18 cellular contexts compared by ENCODE assay signal in genomic region chr5:108620516-108620915, GRCh38.
DNase-seq lines count a peak whose midpoint lies in the region; FAIRE-seq and TF ChIP-seq lines count a peak whose summit lies in the region.
"Had no signal": no experiment of that assay in that cellular context is flagged by ENCODE, and none has a peak within 500 bp of the region (broad histone marks: within the 10 kb centered on the region; RNA-seq: fewer than 3 reads in every experiment).

No MANE protein-coding gene starts in this region.

- no peak overlapping the region for H3K14ac ChIP-seq in H1 (ENCODE audit: insufficient read length)
- H3K14ac ChIP-seq in trophoblast cell (ENCODE audit: low read length): no peak overlapping the region

- H3K4me2 ChIP-seq in H1 (ENCODE audit: insufficient read depth in 1 of 2, low read depth in 2 of 2, low read length in 2 of 2) (no peak overlapping the region), trophoblast cell (ENCODE audit: low read length) (no peak overlapping the region)

- H3K4me1 ChIP-seq in H1 (replicated peaks in 1 of 4; ENCODE audit: control insufficient read depth in 3 of 4, insufficient read depth in 4 of 4, low read length in 3 of 4) (no peaks in the 10 kb centered on the region; a peak in 1 of 7 replicates), trophoblast cell (ENCODE audit: control insufficient read depth in 1 of 2, insufficient read depth in 2 of 2, low read length in 2 of 2) (peaks cover 7 to 9% of the 10 kb centered on the region in 2 experiments)

- no peak for TF ChIP-seq CTCF in H1 (IDR thresholded peaks at IDR 0.05; ENCODE audit: control extremely low read depth in 1 of 3, insufficient read depth in 1 of 3, low read depth in 1 of 3, low read length in 3 of 3)

- no peaks in the 10 kb centered on the region for H3K27me3 ChIP-seq in H1 (replicated peaks in 1 of 4; ENCODE audit: control insufficient read depth in 3 of 4, extremely low read depth in 1 of 4, insufficient read depth in 3 of 4, low read length in 3 of 4)
- H3K27me3 ChIP-seq in trophoblast cell (ENCODE audit: insufficient read depth, low read length): no peaks in the 10 kb centered on the region

- H2BK120ac ChIP-seq in H1 (replicated peaks; ENCODE audit: low read depth, low read length) (no peak overlapping the region), trophoblast cell (ENCODE audit: insufficient read depth, low read length, poor library complexity) (no peak overlapping the region)

- TF ChIP-seq EP300 in H1 (IDR thresholded peaks at IDR 0.05; ENCODE audit: borderline replicate concordance in 1 of 2, low read depth in 2 of 2, low read length in 2 of 2): no peak

- no peak for TF ChIP-seq RAD21 in H1 (IDR thresholded peaks at IDR 0.05 in 1 of 2, conservative IDR thresholded peaks at IDR 0.05 in 1 of 2; ENCODE audit: low read depth in 2 of 2, low read length in 2 of 2)

- TF ChIP-seq POLR2A in H1 (IDR thresholded peaks at IDR 0.05; ENCODE audit: control extremely low read depth in 1 of 2, low read depth in 2 of 2, low read length in 2 of 2): no peak

- H2AK5ac ChIP-seq in H1 (ENCODE audit: low read depth, low read length) (no peak overlapping the region), trophoblast cell (ENCODE audit: low read length) (no peak overlapping the region)

- POLR2A ChIA-PET in H1 (lab: Charles Lee; ENCODE audit: partially characterized antibody): no interaction called here

- no peak overlapping the region for H3K56ac ChIP-seq in H1 (replicated peaks; ENCODE audit: insufficient read length, low read depth, low read length)

- H4K20me1 ChIP-seq in H1 (replicated peaks in 1 of 2; ENCODE audit: control insufficient read depth in 1 of 2, insufficient read depth in 2 of 2, low read length in 2 of 2): no peaks in the 10 kb centered on the region

- no peaks in the 10 kb centered on the region for H3K79me1 ChIP-seq in H1 (ENCODE audit: low read depth, low read length)
- peaks cover 6% of the 10 kb centered on the region for H3K79me1 ChIP-seq in trophoblast cell (ENCODE audit: low read length)

- H2BK20ac ChIP-seq in H1 (ENCODE audit: low read length): 0 out of 2 replicates have a peak overlapping the region, but pooled peaks have one; percentile 21

- H2AFZ ChIP-seq in H1 (ENCODE audit: low read length) (no peak overlapping the region), trophoblast cell (ENCODE audit: insufficient read depth, low read length, poor library complexity) (no peak overlapping the region)
- H2AFZ ChIP-seq: GM23248 had no signal

- H3K36me3 ChIP-seq in H1 (ENCODE audit: control insufficient read depth in 2 of 4, insufficient read depth in 4 of 4, low read length in 3 of 4) (no peaks in the 10 kb centered on the region), trophoblast cell (ENCODE audit: control insufficient read depth in 1 of 2, insufficient read depth in 2 of 2, low read length in 2 of 2) (no peaks in the 10 kb centered on the region)

- H3K4me3 ChIP-seq in H1 (ENCODE audit: extremely low read depth in 1 of 4, insufficient read depth in 2 of 4, low read depth in 3 of 4, low read length in 4 of 4) (no peak overlapping the region), trophoblast cell (ENCODE audit: low read depth, low read length) (no peak overlapping the region)
- H3K4me3 ChIP-seq: GM23248 had no signal

- H2BK12ac ChIP-seq in H1 (ENCODE audit: low read depth, low read length) (no peak overlapping the region), trophoblast cell (ENCODE audit: low read length) (no peak overlapping the region)

- H3K9me3 ChIP-seq in H1 (ENCODE audit: insufficient read depth in 2 of 2, low read depth in 1 of 2, low read length in 1 of 2) (no peaks in the 10 kb centered on the region), trophoblast cell (ENCODE audit: insufficient read depth, low read depth, low read length) (peaks cover 2% of the 10 kb centered on the region)

- H3K9ac ChIP-seq in H1 (replicated peaks in 1 of 4; ENCODE audit: extremely low read depth in 1 of 4, low read depth in 3 of 4, low read length in 3 of 4) (no peak overlapping the region), trophoblast cell (ENCODE audit: low read length) (no peak overlapping the region)
- H3K9ac ChIP-seq: GM23248 had no signal

- 92% methylated on average over 6 of the region's 6 CpGs; no CpG with 5 or more reads in 1 of the 2 experiments for WGBS in H1 (ENCODE audit: extremely low coverage in 1 of 2, insufficient coverage in 1 of 2, insufficient read length in 1 of 2, insufficient replicate concordance in 2 of 2, low coverage in 1 of 2, low lambda C conversion rate in 2 of 2, missing lambda C conversion rate in 1 of 2), 2 experiments
- WGBS in trophoblast cell (ENCODE audit: extremely low coverage, insufficient coverage, insufficient read length): no CpG with 5 or more reads among the region's 6 CpGs

- H2BK5ac ChIP-seq in H1 (ENCODE audit: low read depth, low read length) (0 out of 2 replicates have a peak overlapping the region, but pooled peaks have one; percentile 26), trophoblast cell (ENCODE audit: low read depth, low read length, poor library complexity) (no peak overlapping the region)

- FAIRE-seq in H1 (lab: Jason Lieb, UNC): no peak
- FAIRE-seq: D721Med, GM18507, HepG2, HTR-8/SVneo had no signal

- H2BK15ac ChIP-seq in H1 (ENCODE audit: low read length): no peak overlapping the region

- DNase-seq in DMS53 (lab: John Stamatoyannopoulos, UW) (peak; percentile 21), DMS53 treated with DMSO at 0.1 percent for 48 hours (lab: John Stamatoyannopoulos, UW; ENCODE audit: unreplicated experiment) (no peak), OCI-M1 (lab: John Stamatoyannopoulos, UW) (peak; percentile 9), H1 (ENCODE audit: low read depth in 1 of 2, low spot score in 2 of 2) (no peak), trophoblast cell (no peak), G401 (ENCODE audit: low spot score) (no peak), SIG-M5 (lab: John Stamatoyannopoulos, UW) (no peak)
- DNase-seq in effector CD4-positive, alpha-beta T cell: no peak
- DNase-seq: CD8-positive, alpha-beta T cell; COR-L47; GM23248; H9; Karpas-422 had no signal

- H3K79me2 ChIP-seq in H1 (ENCODE audit: control insufficient read depth in 1 of 2, insufficient read depth in 2 of 2, low read length in 2 of 2) (no peaks in the 10 kb centered on the region), trophoblast cell (ENCODE audit: control insufficient read depth, insufficient read depth, low read length, poor library complexity) (peaks cover 1% of the 10 kb centered on the region)

- no peak overlapping the region for H3K23ac ChIP-seq in H1 (ENCODE audit: insufficient read length)
- H3K23ac ChIP-seq in trophoblast cell (ENCODE audit: low read length): no peak overlapping the region

- no peak overlapping the region for H3K4ac ChIP-seq in H1 (replicated peaks; ENCODE audit: insufficient read length, low read depth, low read length)
- no peak overlapping the region for H3K4ac ChIP-seq in trophoblast cell (ENCODE audit: low read depth, low read length)

- H4K91ac ChIP-seq in H1 (replicated peaks; ENCODE audit: insufficient read length, low read length) (no peak overlapping the region), trophoblast cell (ENCODE audit: low read depth, low read length) (no peak overlapping the region)

- no peak overlapping the region for H4K12ac ChIP-seq in trophoblast cell (ENCODE audit: low read depth, low read length)

- in situ Hi-C loops in G401 (cut with HindIII; ENCODE audit: low sequenced_read_pairs): no loop called here

- H3K27ac ChIP-seq in H1 (ENCODE audit: low read depth, low read length): no peak overlapping the region
- no peak overlapping the region for H3K27ac ChIP-seq in trophoblast cell (ENCODE audit: low read depth, low read length)
- H3K27ac ChIP-seq: 22Rv1, GM23248 had no signal

- no peaks in the 10 kb centered on the region for H3K23me2 ChIP-seq in H1 (ENCODE audit: low read depth, low read length)

- no peak overlapping the region for H4K5ac ChIP-seq in H1 (ENCODE audit: insufficient read length, low read depth, low read length)

- no peak overlapping the region for H4K8ac ChIP-seq in H1 (ENCODE audit: extremely low read depth, insufficient read depth, low read length)
- H4K8ac ChIP-seq in trophoblast cell (ENCODE audit: low read depth, low read length): no peak overlapping the region

- CTCF ChIA-PET in H1 (lab: Charles Lee; ENCODE audit: partially characterized antibody): interaction anchor here (0.6 to 0.7 kb wide), 2 partner anchors 27 to 440 kb away, joined by 3 to 4 read pairs; no protein-coding TSS in a partner anchor

- H3K18ac ChIP-seq in H1 (ENCODE audit: extremely low read depth, low read length): no peak overlapping the region
- H3K18ac ChIP-seq in trophoblast cell (ENCODE audit: low read length): no peak overlapping the region

TF ChIP-seq in H1, 55 proteins besides CTCF, POLR2A, EP300 and RAD21 (continues in another document):
- TF ChIP-seq CHD1 (IDR thresholded peaks at IDR 0.05; ENCODE audit: low read depth, low read length): no peak
- TF ChIP-seq CEBPB (IDR thresholded peaks at IDR 0.05; ENCODE audit: low read depth, low read length): no peak
- no peak for TF ChIP-seq TBP (IDR thresholded peaks at IDR 0.05; ENCODE audit: low read depth, low read length)
- TF ChIP-seq CREB1 (IDR thresholded peaks at IDR 0.05): no peak
- no peak for TF ChIP-seq TEAD4 (IDR thresholded peaks at IDR 0.05; ENCODE audit: low read depth, low read length)
- no peak for TF ChIP-seq MAX (IDR thresholded peaks at IDR 0.05)
- no peak for TF ChIP-seq BRCA1 (IDR thresholded peaks at IDR 0.05; ENCODE audit: low read depth, low read length)
- TF ChIP-seq POU5F1 (IDR thresholded peaks at IDR 0.05; ENCODE audit: low read depth, low read length): no peak
- TF ChIP-seq RNF2 (IDR thresholded peaks at IDR 0.05; ENCODE audit: borderline replicate concordance, low read depth, low read length, missing control alignments, poor library complexity, severe bottlenecking): no peak
- TF ChIP-seq JUN (IDR thresholded peaks at IDR 0.05; ENCODE audit: low read depth, low read length): no peak
- TF ChIP-seq SP4 (IDR thresholded peaks at IDR 0.05; ENCODE audit: low read length): no peak
- TF ChIP-seq HDAC2 (IDR thresholded peaks at IDR 0.05; ENCODE audit: borderline replicate concordance in 1 of 2, low read depth in 2 of 2, low read length in 2 of 2): no peak
- no peak for TF ChIP-seq GABPA (IDR thresholded peaks at IDR 0.05; ENCODE audit: borderline replicate concordance, insufficient read depth, low read length)
- TF ChIP-seq RBBP5 (IDR thresholded peaks at IDR 0.05; ENCODE audit: borderline replicate concordance, low read depth, low read length): no peak

Comparison
In these comparisons a context has a peak if more than half of its experiments do, and no peak if none do; other contexts are left out.
1. DNase-seq: peak in DMS53 (single experiment) and OCI-M1 (single experiment); none in DMS53 treated with DMSO at 0.1 percent for 48 hours (single experiment), H1 (0 of 2), trophoblast cell (0 of 2), G401 (single experiment), SIG-M5 (single experiment) and effector CD4-positive, alpha-beta T cell (single experiment).